1 cellular context compared by ENCODE assay signal in the genomic region with DNA sequence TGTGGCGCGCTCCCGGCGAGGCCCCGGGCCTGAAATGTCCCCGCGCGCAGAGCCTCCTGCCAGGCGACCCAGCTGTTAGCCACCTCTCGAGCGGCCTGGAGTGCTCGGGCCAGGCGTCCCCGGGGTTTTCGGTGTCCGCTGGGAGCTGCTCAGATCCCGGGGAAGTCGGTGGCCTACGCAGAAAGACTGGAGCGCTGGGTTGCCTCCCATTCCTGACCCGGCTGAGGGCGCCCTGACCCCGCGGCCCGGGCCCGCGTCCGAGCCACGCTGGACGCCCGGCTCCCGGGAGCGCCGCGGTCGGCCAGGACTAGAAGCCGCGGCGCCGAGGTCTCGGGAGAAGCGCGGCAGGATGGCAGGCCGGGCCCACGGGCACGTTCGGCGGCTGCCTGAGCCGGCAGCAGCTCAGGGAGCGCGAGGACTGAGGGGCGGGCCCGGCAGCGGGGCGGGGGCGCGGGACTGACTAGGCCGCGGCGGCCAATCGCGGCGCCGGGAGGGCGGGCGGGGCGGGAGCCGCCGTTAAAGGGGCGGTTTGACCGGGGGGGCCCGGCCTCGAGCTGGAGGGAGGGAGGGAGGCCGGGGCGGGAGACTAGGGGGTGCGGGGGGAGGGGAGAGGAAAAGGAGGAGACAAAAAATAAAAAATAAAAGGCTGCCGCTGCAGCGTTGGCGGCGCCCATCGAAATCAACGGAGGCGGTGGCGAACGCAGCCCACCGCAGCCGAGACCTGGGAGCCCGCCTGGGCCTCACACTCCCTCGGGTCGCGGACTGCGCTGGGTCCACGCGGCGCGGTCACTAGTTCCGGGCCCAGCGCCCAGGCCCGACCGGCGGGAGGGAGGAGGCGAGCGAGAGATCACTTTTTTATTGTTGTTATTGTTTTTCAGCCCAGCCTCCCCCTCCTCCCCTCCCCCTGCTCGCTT.
A peak's percentile ranks its signal among the peaks of the same experiment; 100 is the strongest.
TF ChIP-seq lines count a peak whose summit lies in the region.

No MANE protein-coding gene starts in this region.

TF ChIP-seq in H1, 55 proteins besides CTCF, POLR2A, EP300 and RAD21 (continued from another document):
- TF ChIP-seq, protein P1, sequence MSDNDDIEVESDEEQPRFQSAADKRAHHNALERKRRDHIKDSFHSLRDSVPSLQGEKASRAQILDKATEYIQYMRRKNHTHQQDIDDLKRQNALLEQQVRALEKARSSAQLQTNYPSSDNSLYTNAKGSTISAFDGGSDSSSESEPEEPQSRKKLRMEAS (IDR thresholded peaks at IDR 0.05), result peak; percentile 7; the same call in 1 of the 2 replicates
- TF ChIP-seq ASH2L (IDR thresholded peaks at IDR 0.05; ENCODE audit: low read length) (peak; percentile 78), PHF8 (conservative IDR thresholded peaks at IDR 0.05; ENCODE audit: low read depth, low read length) (peak; percentile 50), POLR2AphosphoS5 (IDR thresholded peaks at IDR 0.05; ENCODE audit: low read depth, low read length) (0 out of 2 replicates have a peak, but pooled peaks have one; percentile 28), SIN3A (conservative IDR thresholded peaks at IDR 0.05 in 1 of 2, IDR thresholded peaks at IDR 0.05 in 1 of 2; ENCODE audit: low read depth in 1 of 2, low read length in 2 of 2) (0 out of 4 replicates have a peak, but pooled peaks have one; percentile 2 to 40), SP4 (IDR thresholded peaks at IDR 0.05; ENCODE audit: low read length) (peak; percentile 53; the same call in 1 of the 2 replicates)
- TF ChIP-seq, protein P2, sequence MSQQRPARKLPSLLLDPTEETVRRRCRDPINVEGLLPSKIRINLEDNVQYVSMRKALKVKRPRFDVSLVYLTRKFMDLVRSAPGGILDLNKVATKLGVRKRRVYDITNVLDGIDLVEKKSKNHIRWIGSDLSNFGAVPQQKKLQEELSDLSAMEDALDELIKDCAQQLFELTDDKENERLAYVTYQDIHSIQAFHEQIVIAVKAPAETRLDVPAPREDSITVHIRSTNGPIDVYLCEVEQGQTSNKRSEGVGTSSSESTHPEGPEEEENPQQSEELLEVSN (IDR thresholded peaks at IDR 0.05), result peak; percentile 12; the same call in 1 of the 2 replicates
TF ChIP-seq in H1: peak in this region for 9.
